2 cellular contexts compared by ENCODE assay signal in genomic region chr3:69893274-69893673, GRCh38.
TF ChIP-seq lines count a peak whose summit lies in the region.

No MANE protein-coding gene starts in this region.

TF ChIP-seq in SK-N-SH, 30 proteins besides CTCF, POLR2A, EP300 and RAD21 (continued from another document):
- TF ChIP-seq ZBTB33 (IDR thresholded peaks at IDR 0.05; ENCODE audit: borderline replicate concordance, low read depth): no peak
- TF ChIP-seq CHD2 (IDR thresholded peaks at IDR 0.05; ENCODE audit: low read length, partially characterized antibody): no peak
- no peak for TF ChIP-seq TEAD4 (IDR thresholded peaks at IDR 0.05; ENCODE audit: borderline replicate concordance, insufficient read depth)
TF ChIP-seq in SK-N-SH: peak in this region for 1.

TF ChIP-seq in SK-N-SH treated with all-trans-retinoic acid at 6 μM for 48 hours, 23 proteins besides CTCF, POLR2A, EP300 and RAD21 (continued from another document):
- TF ChIP-seq TSHZ2 (CRISPR knock-in tag; IDR thresholded peaks at IDR 0.05) (no peak), ZFP3 (CRISPR knock-in tag; IDR thresholded peaks at IDR 0.05) (no peak), ESRRG (CRISPR knock-in tag; IDR thresholded peaks at IDR 0.05) (no peak), ZNF8 (CRISPR knock-in tag; IDR thresholded peaks at IDR 0.05) (no peak)
